ENCODE assay signal across 23 cellular contexts in genomic region chr6:160085713-160086505, GRCh38. TPM values are rescaled to one million over a fixed set of nuclear protein-coding genes. Genes with fewer than 3 reads are reported as not detected.
DNase-seq lines count a peak whose midpoint lies in the region; ATAC-seq and TF ChIP-seq lines count a peak whose summit lies in the region.
"Had no signal": no experiment of that assay in that cellular context is flagged by ENCODE, and none has a peak within 500 bp of the region (broad histone marks: within the 10 kb centered on the region; RNA-seq: fewer than 3 reads in every experiment).

No MANE protein-coding gene starts in this region.

- WGBS in right lobe of liver (ENCODE audit: insufficient coverage, low coverage, low lambda C conversion rate, missing lambda C conversion rate) = 72% methylated on average over 6 of the region's 15 CpGs
- 88% methylated on average over 15 of the region's 15 CpGs for WGBS in prostate gland

- H3K9me3 ChIP-seq in right lobe of liver (no peaks in the 10 kb centered on the region), prostate gland (no peaks in the 10 kb centered on the region)
- H3K9me3 ChIP-seq: tibial artery had no signal

- no peak for TF ChIP-seq CTCF in WTC11 (IDR thresholded peaks at IDR 0.05)
- no peak for TF ChIP-seq CTCF in right lobe of liver (IDR thresholded peaks at IDR 0.05)
- no peak for TF ChIP-seq CTCF in prostate gland (IDR thresholded peaks at IDR 0.05)

- intact Hi-C loops in right lobe of liver (cut with DNase I) (no loop called here), prostate gland (cut with DNase I) (loop anchor here (5.0 kb wide), 1 partner anchor 371 kb away; no protein-coding TSS in a partner anchor)

- no peaks in the 10 kb centered on the region for H3K9me3 Mint-ChIP-seq in T-helper 1 cell treated with Interleukin-12 subunit alpha and Interleukin-12 subunit beta and Interleukin-4 antibody, amounts not matched to agents 30 μg/mL and 1 μg/mL, for 36 hours
- peaks cover 11% of the 10 kb centered on the region for H3K9me3 Mint-ChIP-seq in WTC11
- H3K9me3 Mint-ChIP-seq: activated B cell treated with CpG ODN at 0.5 μM for 24 hours had no signal

- H3K4me3 Mint-ChIP-seq in T-helper 1 cell treated with Interleukin-12 subunit alpha and Interleukin-12 subunit beta and Interleukin-4 antibody, amounts not matched to agents 30 μg/mL and 1 μg/mL, for 36 hours = no peak overlapping the region
- no peak overlapping the region for H3K4me3 Mint-ChIP-seq in WTC11
- H3K4me3 Mint-ChIP-seq: activated B cell treated with CpG ODN at 0.5 μM for 24 hours, B cell, mesothelial cell of epicardium had no signal

- H3K27me3 ChIP-seq in right lobe of liver = no peaks in the 10 kb centered on the region
- no peaks in the 10 kb centered on the region for H3K27me3 ChIP-seq in prostate gland (replicated peaks; ENCODE audit: insufficient read depth)
- H3K27me3 ChIP-seq: tibial artery had no signal

- H3K27ac ChIP-seq in right lobe of liver (peak overlapping the region in 2 of 3 donors; percentile 37 to 85), prostate gland (peak overlapping the region; percentile 22 to 55)
- H3K27ac ChIP-seq: 22Rv1, tibial artery had no signal

- TF ChIP-seq POLR2A in right lobe of liver (IDR thresholded peaks at IDR 0.05) (no peak), prostate gland (IDR thresholded peaks at IDR 0.05) (no peak)

- H3K4me1 ChIP-seq in right lobe of liver (peaks cover 0 to 44% (median 14%) of the 10 kb centered on the region in 4 donors), prostate gland (replicated peaks) (no peaks in the 10 kb centered on the region)

- H3K36me3 ChIP-seq in right lobe of liver (peaks cover 8 to 64% (median 26%) of the 10 kb centered on the region in 4 donors), prostate gland (peaks cover 3 to 28% of the 10 kb centered on the region in 2 donors)

- peaks cover 54% of the 10 kb centered on the region for H3K36me3 Mint-ChIP-seq in T-helper 1 cell treated with Interleukin-12 subunit alpha and Interleukin-12 subunit beta and Interleukin-4 antibody, amounts not matched to agents 30 μg/mL and 1 μg/mL, for 36 hours (ENCODE audit: low read depth)
- peaks cover 80% of the 10 kb centered on the region for H3K36me3 Mint-ChIP-seq in WTC11

- POLR2A ChIA-PET in WTC11 (lab: Charles Lee) = no interaction called here

- peak overlapping the region; percentile 3 for H3K27ac Mint-ChIP-seq in T-helper 1 cell treated with Interleukin-12 subunit alpha and Interleukin-12 subunit beta and Interleukin-4 antibody, amounts not matched to agents 30 μg/mL and 1 μg/mL, for 36 hours
- no peak overlapping the region for H3K27ac Mint-ChIP-seq in WTC11
- H3K27ac Mint-ChIP-seq: activated B cell treated with CpG ODN at 0.5 μM for 24 hours, B cell, mesothelial cell of epicardium had no signal

- H3K4me3 ChIP-seq in right lobe of liver (no peak overlapping the region), prostate gland (no peak overlapping the region)
- H3K4me3 ChIP-seq: tibial artery had no signal

- H3K4me1 Mint-ChIP-seq in T-helper 1 cell treated with Interleukin-12 subunit alpha and Interleukin-12 subunit beta and Interleukin-4 antibody, amounts not matched to agents 30 μg/mL and 1 μg/mL, for 36 hours (ENCODE audit: low read depth) = peaks cover 6% of the 10 kb centered on the region
- no peaks in the 10 kb centered on the region for H3K4me1 Mint-ChIP-seq in WTC11
- H3K4me1 Mint-ChIP-seq: activated B cell treated with CpG ODN at 0.5 μM for 24 hours, B cell, mesothelial cell of epicardium had no signal

- CTCF ChIA-PET in WTC11 (lab: Charles Lee) = interaction anchor here (0.8 kb wide), 1 partner anchor 369 kb away, joined by 3 read pairs; no protein-coding TSS in a partner anchor

- no peaks in the 10 kb centered on the region for H3K27me3 Mint-ChIP-seq in T-helper 1 cell treated with Interleukin-12 subunit alpha and Interleukin-12 subunit beta and Interleukin-4 antibody, amounts not matched to agents 30 μg/mL and 1 μg/mL, for 36 hours (ENCODE audit: low read depth)
- H3K27me3 Mint-ChIP-seq in WTC11 (ENCODE audit: low read depth) = no peaks in the 10 kb centered on the region
- H3K27me3 Mint-ChIP-seq: activated B cell treated with CpG ODN at 0.5 μM for 24 hours, B cell had no signal

- DNase-seq in T-helper 1 cell = no peak
- no peak for DNase-seq in WTC11 (ENCODE audit: low spot score)
- DNase-seq in right lobe of liver = peak in 1 of 3 donors; percentile 35
- DNase-seq in prostate gland (ENCODE audit: low spot score) = no peak
- no peak for DNase-seq in SIG-M5 treated with dmso at 0.1 percent for 504 hours (lab: John Stamatoyannopoulos, UW; ENCODE audit: unreplicated experiment)
- DNase-seq: activated B cell treated with CpG ODN at 0.5 μM for 24 hours; activated gamma-delta T cell; erythroblast; GOT3; NCI-H1048; NCI-H524; Right ventricle myocardium superior; stimulated activated CD4-positive, alpha-beta T cell treated with anti-CD3 and anti-CD28 coated beads, Interleukin-15, amount 100 ng/mL, for 24 hours had no signal

- peak; percentile 29; the same call in 1 of the 2 replicates for ATAC-seq in WTC11
- no peak for ATAC-seq in right lobe of liver
- ATAC-seq in GM18907 (IDR thresholded peaks at IDR 0.05; ENCODE audit: unreplicated experiment) = no peak
- no peak for ATAC-seq in GM18502 (IDR thresholded peaks at IDR 0.05; ENCODE audit: poor library complexity, unreplicated experiment)

TF ChIP-seq in WTC11, 78 proteins besides CTCF, POLR2A, EP300 and RAD21:
- TF ChIP-seq SMAD4 (CRISPR knock-in tag; IDR thresholded peaks at IDR 0.05) (no peak), CBFB (CRISPR knock-in tag; IDR thresholded peaks at IDR 0.05; ENCODE audit: low read depth) (no peak), ZMAT4 (CRISPR knock-in tag; IDR thresholded peaks at IDR 0.05) (no peak)
- TF ChIP-seq, protein P1, sequence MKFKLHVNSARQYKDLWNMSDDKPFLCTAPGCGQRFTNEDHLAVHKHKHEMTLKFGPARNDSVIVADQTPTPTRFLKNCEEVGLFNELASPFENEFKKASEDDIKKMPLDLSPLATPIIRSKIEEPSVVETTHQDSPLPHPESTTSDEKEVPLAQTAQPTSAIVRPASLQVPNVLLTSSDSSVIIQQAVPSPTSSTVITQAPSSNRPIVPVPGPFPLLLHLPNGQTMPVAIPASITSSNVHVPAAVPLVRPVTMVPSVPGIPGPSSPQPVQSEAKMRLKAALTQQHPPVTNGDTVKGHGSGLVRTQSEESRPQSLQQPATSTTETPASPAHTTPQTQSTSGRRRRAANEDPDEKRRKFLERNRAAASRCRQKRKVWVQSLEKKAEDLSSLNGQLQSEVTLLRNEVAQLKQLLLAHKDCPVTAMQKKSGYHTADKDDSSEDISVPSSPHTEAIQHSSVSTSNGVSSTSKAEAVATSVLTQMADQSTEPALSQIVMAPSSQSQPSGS (CRISPR knock-in tag; IDR thresholded peaks at IDR 0.05; ENCODE audit: borderline replicate concordance, low read depth) = no peak
- TF ChIP-seq, protein P2, sequence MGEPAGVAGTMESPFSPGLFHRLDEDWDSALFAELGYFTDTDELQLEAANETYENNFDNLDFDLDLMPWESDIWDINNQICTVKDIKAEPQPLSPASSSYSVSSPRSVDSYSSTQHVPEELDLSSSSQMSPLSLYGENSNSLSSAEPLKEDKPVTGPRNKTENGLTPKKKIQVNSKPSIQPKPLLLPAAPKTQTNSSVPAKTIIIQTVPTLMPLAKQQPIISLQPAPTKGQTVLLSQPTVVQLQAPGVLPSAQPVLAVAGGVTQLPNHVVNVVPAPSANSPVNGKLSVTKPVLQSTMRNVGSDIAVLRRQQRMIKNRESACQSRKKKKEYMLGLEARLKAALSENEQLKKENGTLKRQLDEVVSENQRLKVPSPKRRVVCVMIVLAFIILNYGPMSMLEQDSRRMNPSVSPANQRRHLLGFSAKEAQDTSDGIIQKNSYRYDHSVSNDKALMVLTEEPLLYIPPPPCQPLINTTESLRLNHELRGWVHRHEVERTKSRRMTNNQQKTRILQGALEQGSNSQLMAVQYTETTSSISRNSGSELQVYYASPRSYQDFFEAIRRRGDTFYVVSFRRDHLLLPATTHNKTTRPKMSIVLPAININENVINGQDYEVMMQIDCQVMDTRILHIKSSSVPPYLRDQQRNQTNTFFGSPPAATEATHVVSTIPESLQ (CRISPR knock-in tag; IDR thresholded peaks at IDR 0.05) = no peak
- TF ChIP-seq, protein P3, sequence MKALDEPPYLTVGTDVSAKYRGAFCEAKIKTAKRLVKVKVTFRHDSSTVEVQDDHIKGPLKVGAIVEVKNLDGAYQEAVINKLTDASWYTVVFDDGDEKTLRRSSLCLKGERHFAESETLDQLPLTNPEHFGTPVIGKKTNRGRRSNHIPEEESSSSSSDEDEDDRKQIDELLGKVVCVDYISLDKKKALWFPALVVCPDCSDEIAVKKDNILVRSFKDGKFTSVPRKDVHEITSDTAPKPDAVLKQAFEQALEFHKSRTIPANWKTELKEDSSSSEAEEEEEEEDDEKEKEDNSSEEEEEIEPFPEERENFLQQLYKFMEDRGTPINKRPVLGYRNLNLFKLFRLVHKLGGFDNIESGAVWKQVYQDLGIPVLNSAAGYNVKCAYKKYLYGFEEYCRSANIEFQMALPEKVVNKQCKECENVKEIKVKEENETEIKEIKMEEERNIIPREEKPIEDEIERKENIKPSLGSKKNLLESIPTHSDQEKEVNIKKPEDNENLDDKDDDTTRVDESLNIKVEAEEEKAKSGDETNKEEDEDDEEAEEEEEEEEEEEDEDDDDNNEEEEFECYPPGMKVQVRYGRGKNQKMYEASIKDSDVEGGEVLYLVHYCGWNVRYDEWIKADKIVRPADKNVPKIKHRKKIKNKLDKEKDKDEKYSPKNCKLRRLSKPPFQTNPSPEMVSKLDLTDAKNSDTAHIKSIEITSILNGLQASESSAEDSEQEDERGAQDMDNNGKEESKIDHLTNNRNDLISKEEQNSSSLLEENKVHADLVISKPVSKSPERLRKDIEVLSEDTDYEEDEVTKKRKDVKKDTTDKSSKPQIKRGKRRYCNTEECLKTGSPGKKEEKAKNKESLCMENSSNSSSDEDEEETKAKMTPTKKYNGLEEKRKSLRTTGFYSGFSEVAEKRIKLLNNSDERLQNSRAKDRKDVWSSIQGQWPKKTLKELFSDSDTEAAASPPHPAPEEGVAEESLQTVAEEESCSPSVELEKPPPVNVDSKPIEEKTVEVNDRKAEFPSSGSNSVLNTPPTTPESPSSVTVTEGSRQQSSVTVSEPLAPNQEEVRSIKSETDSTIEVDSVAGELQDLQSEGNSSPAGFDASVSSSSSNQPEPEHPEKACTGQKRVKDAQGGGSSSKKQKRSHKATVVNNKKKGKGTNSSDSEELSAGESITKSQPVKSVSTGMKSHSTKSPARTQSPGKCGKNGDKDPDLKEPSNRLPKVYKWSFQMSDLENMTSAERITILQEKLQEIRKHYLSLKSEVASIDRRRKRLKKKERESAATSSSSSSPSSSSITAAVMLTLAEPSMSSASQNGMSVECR (CRISPR knock-in tag; IDR thresholded peaks at IDR 0.05; ENCODE audit: borderline replicate concordance) = no peak
TF ChIP-seq in WTC11: peak in this region for 0.

RNA-seq across cellular contexts. Expression of gene SLC22A1, which starts 35.7 kb away (rescaled TPM):
- total RNA-seq in WTC11 (2021) (0.41 to 1.2 TPM (median 0.78 TPM) in 3 replicates), right lobe of liver (1,000 to 10,000 TPM in 3 of 6 experiments, 100 to 1,000 TPM in 3; 190 to 1,656 (median 769) TPM), prostate gland (1 to 10 TPM in 1 of 2 donors, under 1 TPM in 1; 0.80 to 4.4 TPM)
- total RNA-seq: cardiac septum, dermis microvascular lymphatic vessel endothelial cell, frontal cortex had no signal

Comparison
In these comparisons a context has a peak if more than half of its experiments do, and no peak if none do; other contexts are left out.
1. RNA of gene SLC22A1, which starts 35.7 kb away (total RNA-seq): 190 to 1,656 TPM in right lobe of liver; 0.80 to 4.4 TPM in prostate gland and 0.41 to 1.2 TPM in WTC11; every median in the first group is over 10 times any median in the second.